In the genomic region with DNA sequence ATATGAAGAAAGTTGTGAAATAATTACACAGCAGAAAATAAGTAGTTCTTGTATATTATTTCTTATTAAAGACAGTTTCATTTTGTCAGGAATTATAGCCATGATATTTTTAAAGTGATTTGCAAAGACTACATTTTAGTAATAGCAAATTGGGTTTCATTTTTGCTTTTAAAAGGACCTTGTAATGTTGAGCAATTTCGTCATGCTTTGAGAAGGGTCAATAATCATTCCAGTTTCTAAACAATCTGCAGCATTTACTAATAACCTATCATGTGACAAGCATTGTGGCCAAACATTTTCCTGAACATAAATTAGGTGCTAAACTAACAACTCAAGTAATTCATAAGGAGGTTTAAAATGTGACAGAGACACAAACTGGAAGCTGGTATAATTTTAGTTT, we compare ENCODE assay signal across 25 cellular contexts.
DNase-seq lines count a peak whose midpoint lies in the region; ATAC-seq and TF ChIP-seq lines count a peak whose summit lies in the region.
"Had no signal": no experiment of that assay in that cellular context is flagged by ENCODE, and none has a peak within 500 bp of the region (broad histone marks: within the 10 kb centered on the region; RNA-seq: fewer than 3 reads in every experiment).

No MANE protein-coding gene starts in this region.

- no peaks in the 10 kb centered on the region for H3K27me3 Mint-ChIP-seq in activated CD8-positive, alpha-beta memory T cell treated with anti-CD3 and anti-CD28 coated beads, Interleukin-2, amount 10 ng/mL, durations not matched to agents 7 days and 5 days
- H3K27me3 Mint-ChIP-seq in natural killer cell treated with Interleukin-12 subunit alpha and Interleukin-12 subunit beta and Interleukin-15 and Interleukin-18, amount 100 ng/mL, for 72 hours = no peaks in the 10 kb centered on the region

- H3K9ac ChIP-seq in SK-N-MC (ENCODE audit: insufficient read length) = peak overlapping the region; percentile 48

- peak overlapping the region; percentile 33 for H3K4me3 Mint-ChIP-seq in activated CD8-positive, alpha-beta memory T cell treated with anti-CD3 and anti-CD28 coated beads, Interleukin-2, amount 10 ng/mL, durations not matched to agents 7 days and 5 days
- H3K4me3 Mint-ChIP-seq in natural killer cell treated with Interleukin-12 subunit alpha and Interleukin-12 subunit beta and Interleukin-15 and Interleukin-18, amount 100 ng/mL, for 72 hours = peak overlapping the region; percentile 63
- H3K4me3 Mint-ChIP-seq: T-helper 1 cell treated with Interleukin-12 subunit alpha and Interleukin-12 subunit beta and Interleukin-4 antibody, amounts not matched to agents 30 μg/mL and 1 μg/mL, for 36 hours had no signal

- 36 to 67% (median 57%) methylated on average over 1 of the region's 1 CpG for WGBS in stomach, 5 donors

- peaks cover 26% of the 10 kb centered on the region for H3K36me3 Mint-ChIP-seq in activated CD8-positive, alpha-beta memory T cell treated with anti-CD3 and anti-CD28 coated beads, Interleukin-2, amount 10 ng/mL, durations not matched to agents 7 days and 5 days
- peaks cover 11% of the 10 kb centered on the region for H3K36me3 Mint-ChIP-seq in natural killer cell treated with Interleukin-12 subunit alpha and Interleukin-12 subunit beta and Interleukin-15 and Interleukin-18, amount 100 ng/mL, for 72 hours

- H3K27me3 ChIP-seq in stomach (no peaks in the 10 kb centered on the region), Peyer's patch (no peaks in the 10 kb centered on the region)
- H3K27me3 ChIP-seq: heart right ventricle, neutrophil had no signal

- no peak for ATAC-seq in activated CD8-positive, alpha-beta memory T cell treated with anti-CD3 and anti-CD28 coated beads, Interleukin-2, amount 10 ng/mL, durations not matched to agents 7 days and 5 days
- peak; percentile 70 for ATAC-seq in HG02571 (IDR thresholded peaks at IDR 0.05; ENCODE audit: unreplicated experiment)
- ATAC-seq in natural killer cell treated with Interleukin-12 subunit alpha and Interleukin-12 subunit beta and Interleukin-15 and Interleukin-18, amount 100 ng/mL, for 72 hours = peak in 1 of 2 donors; percentile 63
- ATAC-seq: heart right ventricle, Right ventricle myocardium inferior had no signal

- intact Hi-C loops in stomach (cut with DNase I; ENCODE audit: low total_unique reads) = no loop called here

- H3K9me3 Mint-ChIP-seq in activated CD8-positive, alpha-beta memory T cell treated with anti-CD3 and anti-CD28 coated beads, Interleukin-2, amount 10 ng/mL, durations not matched to agents 7 days and 5 days (ENCODE audit: low read depth) = peaks cover 4% of the 10 kb centered on the region
- H3K9me3 Mint-ChIP-seq in natural killer cell treated with Interleukin-12 subunit alpha and Interleukin-12 subunit beta and Interleukin-15 and Interleukin-18, amount 100 ng/mL, for 72 hours = peaks cover 7% of the 10 kb centered on the region

- peaks cover 0 to 3% (median 0%) of the 10 kb centered on the region in 4 donors for H3K4me1 ChIP-seq in stomach
- H3K4me1 ChIP-seq in Peyer's patch = no peaks in the 10 kb centered on the region

- H3K36me3 ChIP-seq in SK-N-MC (ENCODE audit: insufficient read depth, low read length) = no peaks in the 10 kb centered on the region
- no peaks in the 10 kb centered on the region for H3K36me3 ChIP-seq in stomach
- no peaks in the 10 kb centered on the region for H3K36me3 ChIP-seq in Peyer's patch
- H3K36me3 ChIP-seq: heart right ventricle, neutrophil had no signal

- peak overlapping the region; percentile 93 for H3K27ac ChIP-seq in SK-N-MC
- no peak overlapping the region for H3K27ac ChIP-seq in stomach
- no peak overlapping the region for H3K27ac ChIP-seq in Peyer's patch
- H3K27ac ChIP-seq: C4-2B, heart right ventricle, neutrophil had no signal

- no peak for TF ChIP-seq POLR2A in stomach (IDR thresholded peaks at IDR 0.05)
- no peak for TF ChIP-seq POLR2A in Peyer's patch (IDR thresholded peaks at IDR 0.05)

- no peak for TF ChIP-seq EP300 in stomach (IDR thresholded peaks at IDR 0.05)

- CTCF ChIA-PET in activated CD8-positive, alpha-beta memory T cell treated with anti-CD3 and anti-CD28 coated beads, Interleukin-2, amount 10 ng/mL, durations not matched to agents 7 days and 5 days (lab: Charles Lee) = no interaction called here

- DNase-seq in activated CD8-positive, alpha-beta memory T cell treated with anti-CD3 and anti-CD28 coated beads, Interleukin-2, amount 10 ng/mL, durations not matched to agents 7 days and 5 days = no peak
- DNase-seq in activated CD8-positive, alpha-beta memory T cell treated with anti-CD3 and anti-CD28 coated beads for 24 hours = no peak
- DNase-seq in SK-N-MC (ENCODE audit: low read depth, low spot score) (no peak), stomach (no peak), Peyer's patch (no peak), NAMALWA (ENCODE audit: low spot score) (no peak)
- DNase-seq in natural killer cell treated with Interleukin-12 subunit alpha and Interleukin-12 subunit beta and Interleukin-15 and Interleukin-18, amount 100 ng/mL, for 72 hours (ENCODE audit: low spot score) = no peak
- DNase-seq: activated CD4-positive, alpha-beta T cell treated with anti-CD3 and anti-CD28 coated beads, Interleukin-2, amount 50 U/mL, for 4 hours; activated naive CD4-positive, alpha-beta T cell; activated T-cell treated with anti-CD3 and anti-CD28 coated beads for 4 hours; aorta; DMS 273 treated with DMSO at 0.1 percent for 48 hours; effector memory CD4-positive, alpha-beta T cell; GF-D8; heart right ventricle; KG1; NCI-H1048; NCI-H2029; NCI-H345; stimulated activated CD4-positive, alpha-beta T cell treated with anti-CD3 and anti-CD28 coated beads, Interleukin-4, amount 100 ng/mL, for 4 hours had no signal

- no peaks in the 10 kb centered on the region for H3K9me3 ChIP-seq in SK-N-MC (ENCODE audit: low read depth, low read length)
- H3K9me3 ChIP-seq in stomach = no peaks in the 10 kb centered on the region
- no peaks in the 10 kb centered on the region for H3K9me3 ChIP-seq in Peyer's patch
- H3K9me3 ChIP-seq: neutrophil had no signal

- TF ChIP-seq CTCF in stomach (IDR thresholded peaks at IDR 0.05) (no peak), Peyer's patch (IDR thresholded peaks at IDR 0.05) (no peak)

- H3K4me1 Mint-ChIP-seq in activated CD8-positive, alpha-beta memory T cell treated with anti-CD3 and anti-CD28 coated beads, Interleukin-2, amount 10 ng/mL, durations not matched to agents 7 days and 5 days = peaks cover 32% of the 10 kb centered on the region
- H3K4me1 Mint-ChIP-seq in natural killer cell treated with Interleukin-12 subunit alpha and Interleukin-12 subunit beta and Interleukin-15 and Interleukin-18, amount 100 ng/mL, for 72 hours (ENCODE audit: low read depth in 2 of 2) = peaks cover 31 to 36% of the 10 kb centered on the region in 2 donors

- H3K4me3 ChIP-seq in SK-N-MC (peak overlapping the region; percentile 55), stomach (no peak overlapping the region), Peyer's patch (no peak overlapping the region)
- H3K4me3 ChIP-seq: heart right ventricle had no signal

- H3K27ac Mint-ChIP-seq in activated CD8-positive, alpha-beta memory T cell treated with anti-CD3 and anti-CD28 coated beads, Interleukin-2, amount 10 ng/mL, durations not matched to agents 7 days and 5 days = peak overlapping the region; percentile 36
- H3K27ac Mint-ChIP-seq in natural killer cell treated with Interleukin-12 subunit alpha and Interleukin-12 subunit beta and Interleukin-15 and Interleukin-18, amount 100 ng/mL, for 72 hours = peak overlapping the region; percentile 70 to 93
- H3K27ac Mint-ChIP-seq: T-helper 1 cell treated with Interleukin-12 subunit alpha and Interleukin-12 subunit beta and Interleukin-4 antibody, amounts not matched to agents 30 μg/mL and 1 μg/mL, for 36 hours had no signal
